In the genomic region with DNA sequence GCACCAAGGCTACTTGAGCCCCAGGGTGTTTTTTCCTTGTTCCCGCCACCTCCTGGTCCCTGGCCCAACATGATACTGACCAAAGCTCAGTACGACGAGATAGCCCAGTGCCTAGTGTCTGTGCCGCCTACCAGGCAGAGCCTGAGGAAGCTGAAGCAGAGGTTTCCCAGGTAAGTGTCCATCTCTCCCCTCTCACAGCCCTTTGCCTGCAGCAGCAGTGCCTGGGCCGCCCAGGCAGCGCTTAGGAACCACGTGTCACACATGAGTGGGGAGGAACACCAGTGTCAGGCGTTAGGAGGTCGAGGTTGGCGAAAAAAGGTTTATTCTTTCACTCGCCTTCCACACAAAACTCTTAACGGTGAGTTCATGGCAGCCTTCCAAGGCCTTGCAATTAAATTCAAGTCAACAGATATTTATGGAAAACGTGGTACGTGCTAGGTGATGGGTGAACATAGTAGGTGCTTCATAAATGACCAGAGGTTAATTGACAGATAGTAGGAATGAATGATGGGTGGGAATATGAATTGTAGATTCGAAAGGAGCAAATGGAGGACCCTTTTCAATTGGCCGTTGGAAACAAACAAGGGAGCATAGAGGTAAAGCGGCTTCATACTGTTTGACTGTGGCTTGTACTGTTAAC, we compare ENCODE assay signal across 8 cellular contexts. TPM values are rescaled to one million over a fixed set of nuclear protein-coding genes. Genes with fewer than 3 reads are reported as not detected.
DNase-seq lines count a peak whose midpoint lies in the region; ATAC-seq, FAIRE-seq and TF ChIP-seq lines count a peak whose summit lies in the region.

No MANE protein-coding gene starts in this region.

- H2AFZ ChIP-seq in OCI-LY3 (ENCODE audit: low read depth, low read length) (peak overlapping the region; percentile 93), HepG2 (ENCODE audit: low read length) (peak overlapping the region; percentile 56)

- TF ChIP-seq CTCF in OCI-LY3 (IDR thresholded peaks at IDR 0.05; ENCODE audit: low read depth, low read length) (no peak), MCF 10A (IDR thresholded peaks at IDR 0.05; ENCODE audit: unreplicated experiment) (no peak), HepG2 (CRISPR knock-in tag; IDR thresholded peaks at IDR 0.05) (no peak)

- H3K27ac ChIP-seq in OCI-LY3 (ENCODE audit: low read length): no peak overlapping the region; the same call in 1 of the 2 replicates
- peak overlapping the region; percentile 91 for H3K27ac ChIP-seq in HepG2 (ENCODE audit: extremely low read length, insufficient read depth, low read length)

- H4K20me1 ChIP-seq in OCI-LY3 (ENCODE audit: insufficient read depth, low read length) (no peaks in the 10 kb centered on the region), HepG2 (ENCODE audit: insufficient read depth, low read length) (no peaks in the 10 kb centered on the region)

- peaks cover 12% of the 10 kb centered on the region for H3K4me1 Mint-ChIP-seq in MCF 10A (ENCODE audit: insufficient read depth, unreplicated experiment)
- H3K4me1 Mint-ChIP-seq in stimulated activated effector memory CD8-positive, alpha-beta T cell treated with anti-CD3 and anti-CD28 coated beads, Interleukin-12 subunit alpha, Interleukin-12 subunit beta, amount 100 ng/mL, for 72 hours: peaks cover 13% of the 10 kb centered on the region

- POLR2A ChIA-PET in MCF 10A (lab: Yijun Ruan, JAX) (interaction anchor here (0.6 to 1.0 kb wide), 3 partner anchors 81 to 335 kb away, joined by 3 read pairs; no protein-coding TSS in a partner anchor), HepG2 (lab: Yijun Ruan, JAX) (interaction anchor here (1.0 to 1.2 kb wide), 2 partner anchors 12 to 1033 kb away, joined by 3 read pairs; a partner anchor contains a TSS)

- TF ChIP-seq RAD21 in HepG2 (CRISPR knock-in tag; IDR thresholded peaks at IDR 0.05): no peak

- H3K79me2 ChIP-seq in OCI-LY3 (ENCODE audit: low read length) (peaks cover 10% of the 10 kb centered on the region), HepG2 (ENCODE audit: insufficient read depth, low read length) (peaks cover 12% of the 10 kb centered on the region)

- H3K36me3 Mint-ChIP-seq in MCF 10A (ENCODE audit: insufficient read depth, unreplicated experiment): no peaks in the 10 kb centered on the region
- H3K36me3 Mint-ChIP-seq in stimulated activated effector memory CD8-positive, alpha-beta T cell treated with anti-CD3 and anti-CD28 coated beads, Interleukin-12 subunit alpha, Interleukin-12 subunit beta, amount 100 ng/mL, for 72 hours: no peaks in the 10 kb centered on the region

- H3K27ac Mint-ChIP-seq in MCF 10A (ENCODE audit: low read depth, unreplicated experiment): peak overlapping the region; percentile 80
- H3K27ac Mint-ChIP-seq in stimulated activated effector memory CD8-positive, alpha-beta T cell treated with anti-CD3 and anti-CD28 coated beads, Interleukin-12 subunit alpha, Interleukin-12 subunit beta, amount 100 ng/mL, for 72 hours: peak overlapping the region; percentile 93

- no peak for TF ChIP-seq POLR2A in HepG2 (IDR thresholded peaks at IDR 0.05; ENCODE audit: insufficient read depth in 1 of 2, low read depth in 2 of 2, low read length in 2 of 2)

- intact Hi-C loops in MCF 10A (cut with micrococcal nuclease): no loop called here
- intact Hi-C loops in HepG2 (cut with micrococcal nuclease; ENCODE audit: unreplicated experiment): loop anchor here (2.0 kb wide), 2 partner anchors 73 to 521 kb away; a partner anchor contains a TSS

- H3K4me2 ChIP-seq in OCI-LY3 (ENCODE audit: low read length) (peak overlapping the region; percentile 81), HepG2 (ENCODE audit: low read depth, low read length) (peak overlapping the region; percentile 74)

- H3K27me3 ChIP-seq in OCI-LY3 (ENCODE audit: low read depth, low read length) (no peaks in the 10 kb centered on the region), HepG2 (ENCODE audit: control insufficient read depth in 1 of 2, insufficient read depth in 2 of 2, low read length in 2 of 2) (peaks cover 0 to 4% of the 10 kb centered on the region in 2 experiments; a peak in 1 of 5 replicates)

- H3K9me3 ChIP-seq in OCI-LY3 (ENCODE audit: insufficient read depth, low read length): no peaks in the 10 kb centered on the region
- no peaks in the 10 kb centered on the region for H3K9me3 ChIP-seq in HepG2 (ENCODE audit: low read length)

- TF ChIP-seq EP300 in HepG2 (IDR thresholded peaks at IDR 0.05; ENCODE audit: low read depth in 2 of 2, low read length in 2 of 2) (no peak), HepG2 (CRISPR knock-in tag; IDR thresholded peaks at IDR 0.05; ENCODE audit: borderline replicate concordance) (no peak)

- peaks cover 13% of the 10 kb centered on the region for H3K4me1 ChIP-seq in OCI-LY3 (ENCODE audit: low read length)
- H3K4me1 ChIP-seq in HepG2 (ENCODE audit: insufficient read depth, low read length): peaks cover 34% of the 10 kb centered on the region

- CTCF ChIA-PET in MCF 10A (lab: Yijun Ruan, JAX): interaction anchor here (0.6 kb wide), 1 partner anchor 431 kb away, joined by 4 read pairs; no protein-coding TSS in a partner anchor
- CTCF ChIA-PET in HepG2 (lab: Yijun Ruan, JAX; ENCODE audit: low intra/inter-chr PET ratio, low total read pairs): no interaction called here

- in situ Hi-C loops in HepG2 (cut with HindIII; ENCODE audit: extremely low pct_ligation_motif_present, low pct_unique_long_range_greater_than_20kb): no loop called here

- peak overlapping the region; percentile 79 for H3K4me3 Mint-ChIP-seq in MCF 10A (ENCODE audit: unreplicated experiment)
- H3K4me3 Mint-ChIP-seq in stimulated activated effector memory CD8-positive, alpha-beta T cell treated with anti-CD3 and anti-CD28 coated beads, Interleukin-12 subunit alpha, Interleukin-12 subunit beta, amount 100 ng/mL, for 72 hours: peak overlapping the region; percentile 79

- no peak for FAIRE-seq in HepG2 (lab: Jason Lieb, UNC)

- H3K27me3 Mint-ChIP-seq in MCF 10A (ENCODE audit: insufficient read depth, unreplicated experiment): no peaks in the 10 kb centered on the region

- H3K36me3 ChIP-seq in OCI-LY3 (replicated peaks; ENCODE audit: low read depth, low read length): no peaks in the 10 kb centered on the region
- no peaks in the 10 kb centered on the region for H3K36me3 ChIP-seq in HepG2 (replicated peaks in 1 of 2; ENCODE audit: control insufficient read depth in 1 of 2, insufficient read depth in 2 of 2, low read length in 2 of 2)

- BruUV-seq in MCF 10A (replicated peaks; lab: Mats Ljungman, UMichigan) (TSS peak; percentile 42), HepG2 (replicated peaks; lab: Mats Ljungman, UMichigan) (no TSS peak)

- DNase-seq in NCI-H2081 (lab: John Stamatoyannopoulos, UW): peak; percentile 48 to 82
- no peak for DNase-seq in NCI-H2081 treated with DMSO at 0.1 percent for 48 hours (lab: John Stamatoyannopoulos, UW)
- DNase-seq in MCF 10A (ENCODE audit: unreplicated experiment): peak; percentile 3
- DNase-seq in HepG2 (ENCODE audit: low spot score): peak; percentile 3
- no peak for DNase-seq in stimulated activated effector memory CD8-positive, alpha-beta T cell treated with anti-CD3 and anti-CD28 coated beads, Interleukin-12 subunit alpha, Interleukin-12 subunit beta, amount 100 ng/mL, for 72 hours (ENCODE audit: low spot score in 2 of 2)
- no peak for DNase-seq in 8988T

- 49% methylated on average over 13 of the region's 17 CpGs for WGBS in HepG2 (ENCODE audit: low lambda C conversion rate)

- H3K9me3 Mint-ChIP-seq in MCF 10A (ENCODE audit: unreplicated experiment): no peaks in the 10 kb centered on the region
- no peaks in the 10 kb centered on the region for H3K9me3 Mint-ChIP-seq in stimulated activated effector memory CD8-positive, alpha-beta T cell treated with anti-CD3 and anti-CD28 coated beads, Interleukin-12 subunit alpha, Interleukin-12 subunit beta, amount 100 ng/mL, for 72 hours

- ATAC-seq in HG02588 (IDR thresholded peaks at IDR 0.05; ENCODE audit: unreplicated experiment): peak; percentile 32
- peak; percentile 78 for ATAC-seq in HepG2
- ATAC-seq in stimulated activated effector memory CD8-positive, alpha-beta T cell treated with anti-CD3 and anti-CD28 coated beads, Interleukin-12 subunit alpha, Interleukin-12 subunit beta, amount 100 ng/mL, for 72 hours: peak; percentile 49

- H3K4me3 ChIP-seq in OCI-LY3 (ENCODE audit: low read length) (peak overlapping the region; percentile 84), HepG2 (replicated peaks in 1 of 3; ENCODE audit: insufficient read depth in 1 of 3, low read depth in 2 of 3, low read length in 3 of 3) (peak overlapping the region; percentile 65 to 84 (median 79); a peak in 5 of 6 replicates)

- H3K9ac ChIP-seq in OCI-LY3 (ENCODE audit: low read length) (peak overlapping the region; percentile 91), HepG2 (ENCODE audit: insufficient read depth, low read depth, low read length) (peak overlapping the region; percentile 88)

TF ChIP-seq in HepG2, 621 proteins besides CTCF, POLR2A, EP300 and RAD21 (continues in another document):
- no peak for TF ChIP-seq LCORL (IDR thresholded peaks at IDR 0.05)
- peak; percentile 65; the same call in 1 of the 2 replicates for TF ChIP-seq LCORL (CRISPR knock-in tag; IDR thresholded peaks at IDR 0.05)
- TF ChIP-seq TCF7L2 (IDR thresholded peaks at IDR 0.05; ENCODE audit: low read depth, low read length): no peak

RNA-seq across cellular contexts. Expression of a gene that starts 0.5 kb away (rescaled TPM):
- 7.6 and 11.4 TPM in 2 replicates for total RNA-seq in MCF 10A (2022)
- 9.8 and 12.4 TPM in 2 replicates for total RNA-seq in HepG2 (2016; rRNA removed; fragmentation: Illumina TruSeq; extraction: Trizol)
- total RNA-seq in HepG2 (2016; cell fraction: cytosol; rRNA removed; fragmentation: Illumina TruSeq; extraction: Trizol; ENCODE audit: low read depth): 1.4 and 1.9 TPM in 2 replicates
- total RNA-seq in HepG2 (2016; cell fraction: insoluble cytoplasmic fraction; rRNA removed; fragmentation: Illumina TruSeq; extraction: Trizol): 10.3 and 10.9 TPM in 2 replicates
- 3.9 and 4.2 TPM in 2 replicates for total RNA-seq in HepG2 (2016; cell fraction: membrane; rRNA removed; fragmentation: Illumina TruSeq; extraction: Trizol)
- total RNA-seq in HepG2 (2016; cell fraction: nucleus; rRNA removed; fragmentation: Illumina TruSeq; extraction: Trizol): 23.6 and 25.7 TPM in 2 replicates
- polyA plus RNA-seq in HepG2 (2011; rRNA removed): 5.4 and 7.7 TPM in 2 replicates
- 3.8 and 5.0 TPM in 2 replicates for polyA plus RNA-seq in HepG2 (2011; cell fraction: cytosol; rRNA removed)
- 9.9 and 18.9 TPM in 2 replicates for polyA plus RNA-seq in HepG2 (2011; cell fraction: nucleus; rRNA removed)
- 4.9 and 6.7 TPM in 2 replicates for polyA plus RNA-seq in HepG2 (2012)
- 1.2 and 1.6 TPM in 2 replicates for polyA plus RNA-seq in HepG2 (2016; cell fraction: cytosol; fragmentation: Illumina TruSeq; extraction: Trizol; ENCODE audit: low read depth)
- 11.5 and 12.6 TPM in 2 replicates for polyA plus RNA-seq in HepG2 (2016; cell fraction: insoluble cytoplasmic fraction; fragmentation: Illumina TruSeq; extraction: Trizol; ENCODE audit: low read depth)
- polyA plus RNA-seq in HepG2 (2016; cell fraction: membrane; fragmentation: Illumina TruSeq; extraction: Trizol; ENCODE audit: low read depth): 3.2 and 4.1 TPM in 2 replicates
- polyA plus RNA-seq in HepG2 (2016; cell fraction: nucleus; fragmentation: Illumina TruSeq; extraction: Trizol; ENCODE audit: insufficient read depth, low read depth): 16.7 and 21.0 TPM in 2 replicates
- polyA minus RNA-seq in HepG2 (2011; rRNA and poly(A)+ RNA removed; ENCODE audit: low replicate concordance): 20.4 and 39.0 TPM in 2 replicates
- 7.0 and 7.3 TPM in 2 replicates for polyA minus RNA-seq in HepG2 (2011; cell fraction: cytosol; rRNA and poly(A)+ RNA removed)
- 44.5 and 55.5 TPM in 2 replicates for polyA minus RNA-seq in HepG2 (2011; cell fraction: nucleus; rRNA and poly(A)+ RNA removed)

Comparison
In these comparisons a context has a peak if more than half of its experiments do, and no peak if none do; other contexts are left out.
1. DNase-seq: peak in NCI-H2081 (2 of 2), MCF 10A (single experiment) and HepG2 (single experiment); none in NCI-H2081 treated with DMSO at 0.1 percent for 48 hours (single experiment), stimulated activated effector memory CD8-positive, alpha-beta T cell treated with anti-CD3 and anti-CD28 coated beads, Interleukin-12 subunit alpha, Interleukin-12 subunit beta, amount 100 ng/mL, for 72 hours (0 of 2) and 8988T (single experiment).
2. Peak in every context shown above with its lines, with median percentiles within 50 percentile points of each other: ATAC-seq.